ENCODE assay signal across 17 cellular contexts in genomic region chr2:229633546-229633945, GRCh38.
"Had no signal": no experiment of that assay in that cellular context is flagged by ENCODE, and none has a peak within 500 bp of the region (broad histone marks: within the 10 kb centered on the region; RNA-seq: fewer than 3 reads in every experiment).

No MANE protein-coding gene starts in this region.

- ATAC-seq: foreskin keratinocyte; heart left ventricle; left lobe of liver; natural killer cell; right lobe of liver; stimulated activated effector memory CD8-positive, alpha-beta T cell treated with anti-CD3 and anti-CD28 coated beads, Interleukin-12 subunit alpha, Interleukin-12 subunit beta, amount 100 ng/mL, for 72 hours; upper lobe of right lung had no signal

- H3K27ac Mint-ChIP-seq: endodermal cell; natural killer cell; stimulated activated effector memory CD8-positive, alpha-beta T cell treated with anti-CD3 and anti-CD28 coated beads, Interleukin-12 subunit alpha, Interleukin-12 subunit beta, amount 100 ng/mL, for 72 hours; stimulated activated naive CD8-positive, alpha-beta T cell treated with anti-CD3 and anti-CD28 coated beads, Interleukin-15, Interleukin-2, amounts not matched to agents 100 ng/mL and 50 ng/mL, for 24 hours had no signal

- H3K4me3 Mint-ChIP-seq: endodermal cell; natural killer cell; stimulated activated effector memory CD8-positive, alpha-beta T cell treated with anti-CD3 and anti-CD28 coated beads, Interleukin-12 subunit alpha, Interleukin-12 subunit beta, amount 100 ng/mL, for 72 hours; stimulated activated naive CD8-positive, alpha-beta T cell treated with anti-CD3 and anti-CD28 coated beads, Interleukin-15, Interleukin-2, amounts not matched to agents 100 ng/mL and 50 ng/mL, for 24 hours had no signal

- H3K36me3 Mint-ChIP-seq: natural killer cell; stimulated activated effector memory CD8-positive, alpha-beta T cell treated with anti-CD3 and anti-CD28 coated beads, Interleukin-12 subunit alpha, Interleukin-12 subunit beta, amount 100 ng/mL, for 72 hours had no signal

- DNase-seq: colonic mucosa; effector CD4-positive, alpha-beta T cell; endodermal cell; erythroblast; foreskin keratinocyte; heart left ventricle; hippocampal formation; mammary epithelial cell; natural killer cell; right lobe of liver; stimulated activated CD4-positive, alpha-beta T cell treated with anti-CD3 and anti-CD28 coated beads, Interleukin-4, amount 100 ng/mL, for 1 hour; stimulated activated CD8-positive, alpha-beta memory T cell treated with anti-CD3 and anti-CD28 coated beads, Interleukin-4, amount 100 ng/mL, for 48 hours; testis; upper lobe of right lung had no signal

- H3K4me1 Mint-ChIP-seq: endodermal cell; natural killer cell; stimulated activated effector memory CD8-positive, alpha-beta T cell treated with anti-CD3 and anti-CD28 coated beads, Interleukin-12 subunit alpha, Interleukin-12 subunit beta, amount 100 ng/mL, for 72 hours had no signal

- H3K9me3 Mint-ChIP-seq: endodermal cell; natural killer cell; stimulated activated effector memory CD8-positive, alpha-beta T cell treated with anti-CD3 and anti-CD28 coated beads, Interleukin-12 subunit alpha, Interleukin-12 subunit beta, amount 100 ng/mL, for 72 hours; stimulated activated naive CD8-positive, alpha-beta T cell treated with anti-CD3 and anti-CD28 coated beads, Interleukin-15, Interleukin-2, amounts not matched to agents 100 ng/mL and 50 ng/mL, for 24 hours had no signal
